ENCODE assay signal across 8 cellular contexts in the genomic region with DNA sequence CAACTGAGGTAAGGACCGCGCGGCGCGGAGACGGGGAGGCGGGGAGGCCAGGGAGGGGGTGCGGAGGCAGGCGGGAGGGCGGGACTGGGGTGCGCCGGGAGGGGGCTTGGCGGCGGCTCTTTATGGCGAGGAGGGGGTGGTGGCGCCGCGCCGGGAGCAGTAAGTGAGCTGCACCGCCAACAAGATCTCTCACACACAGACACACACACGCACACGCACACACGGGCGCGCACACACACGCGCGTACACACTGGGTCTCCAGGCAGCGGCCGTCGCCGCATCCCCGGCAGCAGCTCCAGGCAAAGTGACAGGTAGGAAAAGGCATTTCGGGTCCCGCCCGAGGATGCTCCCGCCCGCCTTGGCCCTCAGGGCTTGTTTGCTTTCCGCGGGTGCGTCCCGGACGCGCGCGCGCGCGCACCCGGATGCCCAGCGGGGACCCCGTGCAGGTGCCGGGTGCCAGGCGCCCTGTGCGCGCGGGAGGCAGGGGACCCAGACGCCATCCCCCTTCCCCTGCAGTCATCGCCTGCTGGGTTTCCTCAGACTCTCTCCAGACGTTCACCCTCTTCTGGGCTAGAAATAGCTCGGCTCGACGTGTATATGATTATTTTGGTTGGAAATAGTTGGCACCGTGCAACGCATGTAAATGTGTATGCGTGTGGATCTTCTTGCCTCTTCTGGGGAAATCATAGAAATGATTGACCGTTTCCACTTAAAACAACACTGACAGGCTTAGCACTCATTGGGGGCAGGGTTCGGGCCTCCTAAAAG. TPM values are rescaled to one million over a fixed set of nuclear protein-coding genes. Genes with fewer than 3 reads are reported as not detected.
A peak's percentile ranks its signal among the peaks of the same experiment; 100 is the strongest.
DNase-seq lines count a peak whose midpoint lies in the region; ATAC-seq and TF ChIP-seq lines count a peak whose summit lies in the region.

A gene (plus strand): TSS at position 192 of the 768 bp plus-strand sequence. CDS start 238,728 bp downstream, outside the sequence.

- H3K36me3 Mint-ChIP-seq in activated B cell treated with CpG ODN at 0.5 μM for 24 hours (ENCODE audit: low read depth) (no peaks in the 10 kb centered on the region), glutamatergic neuron (ENCODE audit: unreplicated experiment) (peaks cover 7% of the 10 kb centered on the region), osteocyte (ENCODE audit: unreplicated experiment) (no peaks in the 10 kb centered on the region)

- H3K27ac Mint-ChIP-seq in activated B cell treated with CpG ODN at 0.5 μM for 24 hours (no peak within 1 kb of the TSS), glutamatergic neuron (ENCODE audit: unreplicated experiment) (peak within 1 kb of the TSS; percentile 90), osteocyte (ENCODE audit: unreplicated experiment) (peak within 1 kb of the TSS; percentile 89)

- POLR2A ChIA-PET in activated B cell treated with CpG ODN at 0.5 μM for 24 hours (lab: Charles Lee) = no interaction called here

- no peak for ATAC-seq in activated B cell treated with CpG ODN at 0.5 μM for 24 hours (ENCODE audit: low read depth)
- ATAC-seq in HG02884 (IDR thresholded peaks at IDR 0.05; ENCODE audit: unreplicated experiment) = no peak
- no peak for ATAC-seq in GM19035 (IDR thresholded peaks at IDR 0.05; ENCODE audit: unreplicated experiment)

- DNase-seq in CMK (ENCODE audit: low read depth) = peak; percentile 22
- peak; percentile 55 for DNase-seq in NCI-H128 (lab: John Stamatoyannopoulos, UW; ENCODE audit: unreplicated experiment)
- no peak for DNase-seq in activated B cell treated with CpG ODN at 0.5 μM for 24 hours
- DNase-seq in glutamatergic neuron = peak; percentile 58
- no peak for DNase-seq in osteocyte (ENCODE audit: extremely low spot score, unreplicated experiment)
- DNase-seq in epidermal melanocyte (ENCODE audit: insufficient read length, low spot score) = no peak

- CTCF ChIA-PET in activated B cell treated with CpG ODN at 0.5 μM for 24 hours (lab: Charles Lee) = no interaction called here

- H3K4me1 Mint-ChIP-seq in activated B cell treated with CpG ODN at 0.5 μM for 24 hours = peaks cover 3% of the 10 kb centered on the region
- peaks cover 27% of the 10 kb centered on the region for H3K4me1 Mint-ChIP-seq in glutamatergic neuron (ENCODE audit: low read depth, unreplicated experiment)
- peaks cover 44% of the 10 kb centered on the region for H3K4me1 Mint-ChIP-seq in osteocyte (ENCODE audit: unreplicated experiment)

- H3K4me3 Mint-ChIP-seq in activated B cell treated with CpG ODN at 0.5 μM for 24 hours (peak within 1 kb of the TSS; percentile 42), glutamatergic neuron (ENCODE audit: unreplicated experiment) (peak within 1 kb of the TSS; percentile 94), osteocyte (ENCODE audit: unreplicated experiment) (peak within 1 kb of the TSS; percentile 85)

- TF ChIP-seq CTCF in activated B cell treated with CpG ODN at 0.5 μM for 24 hours (IDR thresholded peaks at IDR 0.05) = no peak
- no peak for TF ChIP-seq CTCF in glutamatergic neuron (IDR thresholded peaks at IDR 0.05; ENCODE audit: partially characterized antibody, unreplicated experiment)
- TF ChIP-seq CTCF in osteocyte (IDR thresholded peaks at IDR 0.05) = no peak

- no peaks in the 10 kb centered on the region for H3K9me3 Mint-ChIP-seq in activated B cell treated with CpG ODN at 0.5 μM for 24 hours
- peaks cover 20% of the 10 kb centered on the region for H3K9me3 Mint-ChIP-seq in glutamatergic neuron (ENCODE audit: unreplicated experiment)
- H3K9me3 Mint-ChIP-seq in osteocyte (ENCODE audit: unreplicated experiment) = no peaks in the 10 kb centered on the region

- H3K27me3 Mint-ChIP-seq in activated B cell treated with CpG ODN at 0.5 μM for 24 hours (peaks cover 28% of the 10 kb centered on the region), glutamatergic neuron (ENCODE audit: unreplicated experiment) (no peaks in the 10 kb centered on the region), osteocyte (ENCODE audit: unreplicated experiment) (no peaks in the 10 kb centered on the region)

- intact Hi-C loops in activated B cell treated with CpG ODN at 0.5 μM for 24 hours (cut with micrococcal nuclease) = no loop called here

RNA-seq across cellular contexts. Expression of the gene that starts here (rescaled TPM):
- total RNA-seq in activated B cell treated with CpG ODN at 0.5 μM for 24 hours = not detected in 2 replicates
- total RNA-seq in glutamatergic neuron (ENCODE audit: unreplicated experiment) = 28.9 TPM
- 5.1 and 5.3 TPM in 2 replicates for total RNA-seq in osteocyte

Comparison
In these comparisons a context has a peak if more than half of its experiments do, and no peak if none do; other contexts are left out.
1. DNase-seq: peak in CMK (single experiment), NCI-H128 (single experiment) and glutamatergic neuron (single experiment); none in activated B cell treated with CpG ODN at 0.5 μM for 24 hours (single experiment), osteocyte (single experiment) and epidermal melanocyte (single experiment).
2. H3K4me3 Mint-ChIP-seq: peak in every context shown above with its lines; median percentile 94 in glutamatergic neuron; 85 in osteocyte; 42 in activated B cell treated with CpG ODN at 0.5 μM for 24 hours.